In the genomic region with DNA sequence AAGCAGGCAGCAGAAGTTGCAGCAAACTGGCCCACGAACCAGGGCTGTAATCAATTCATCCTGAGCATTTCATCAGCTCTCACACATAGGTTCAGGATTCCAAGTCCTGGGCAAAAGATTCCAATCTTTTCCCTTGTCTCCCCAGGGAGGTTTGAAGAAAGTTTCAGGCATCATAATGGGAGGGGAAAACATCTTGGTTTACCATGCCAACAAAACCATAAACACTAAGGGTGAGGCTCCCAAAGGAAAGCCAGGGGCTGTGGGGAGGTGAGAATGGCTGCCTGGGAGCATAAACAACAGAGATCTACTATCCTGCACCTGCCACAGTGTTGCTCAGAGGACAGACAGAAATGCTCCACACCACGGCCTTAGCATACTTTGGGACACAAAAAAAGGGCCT, we compare ENCODE assay signal across 23 cellular contexts.
DNase-seq lines count a peak whose midpoint lies in the region; ATAC-seq and TF ChIP-seq lines count a peak whose summit lies in the region.
"Had no signal": no experiment of that assay in that cellular context is flagged by ENCODE, and none has a peak within 500 bp of the region (broad histone marks: within the 10 kb centered on the region; RNA-seq: fewer than 3 reads in every experiment).

No MANE protein-coding gene starts in this region.

- POLR2A ChIA-PET in Panc1 (lab: Charles Lee), result no interaction called here

- no peaks in the 10 kb centered on the region for H3K79me2 ChIP-seq in ACC112 (ENCODE audit: control insufficient read depth, insufficient read depth, low read length, unreplicated experiment)
- H3K79me2 ChIP-seq in trophoblast cell (ENCODE audit: control insufficient read depth, insufficient read depth, low read length, poor library complexity), result no peaks in the 10 kb centered on the region

- no TSS peak for BruUV-seq in Panc1 (replicated peaks; lab: Mats Ljungman, UMichigan)

- no peak overlapping the region for H3K18ac ChIP-seq in trophoblast cell (ENCODE audit: low read length)

- CTCF ChIA-PET in Panc1 (lab: Charles Lee), result no interaction called here

- H3K27me3 ChIP-seq in ACC112 (ENCODE audit: insufficient read depth, low read length) (no peaks in the 10 kb centered on the region), Panc1 (ENCODE audit: control insufficient read depth, insufficient read depth, low read length) (no peaks in the 10 kb centered on the region), trophoblast cell (ENCODE audit: insufficient read depth, low read length) (no peaks in the 10 kb centered on the region)
- H3K27me3 ChIP-seq: neural progenitor cell had no signal

- H2AFZ ChIP-seq in ACC112 (ENCODE audit: low read length, unreplicated experiment) (no peak overlapping the region), trophoblast cell (ENCODE audit: insufficient read depth, low read length, poor library complexity) (no peak overlapping the region)
- H2AFZ ChIP-seq: neural progenitor cell had no signal

- no peak overlapping the region for H2BK5ac ChIP-seq in trophoblast cell (ENCODE audit: low read depth, low read length, poor library complexity)

- H3K4me1 ChIP-seq in ACC112 (ENCODE audit: control insufficient read depth, insufficient read depth, low read length, unreplicated experiment), result peaks cover 72% of the 10 kb centered on the region
- peaks cover 28% of the 10 kb centered on the region for H3K4me1 ChIP-seq in Panc1 (ENCODE audit: control insufficient read depth, insufficient read depth, low read length)
- H3K4me1 ChIP-seq in trophoblast cell (ENCODE audit: control insufficient read depth in 1 of 2, insufficient read depth in 2 of 2, low read length in 2 of 2), result peaks cover 3 to 12% of the 10 kb centered on the region in 2 experiments

- no peak overlapping the region for H3K4me3 ChIP-seq in ACC112 (ENCODE audit: low read depth, low read length)
- H3K4me3 ChIP-seq in Panc1 (ENCODE audit: low read depth in 2 of 2, low read length in 2 of 2), result no peak overlapping the region
- no peak overlapping the region for H3K4me3 ChIP-seq in trophoblast cell (ENCODE audit: low read depth, low read length)
- H3K4me3 ChIP-seq: A549, neural progenitor cell had no signal

- no peak overlapping the region for H3K4ac ChIP-seq in trophoblast cell (ENCODE audit: low read depth, low read length)

- H3K14ac ChIP-seq in trophoblast cell (ENCODE audit: low read length), result no peak overlapping the region

- H3K36me3 ChIP-seq in ACC112 (ENCODE audit: insufficient read depth, low read length), result no peaks in the 10 kb centered on the region
- H3K36me3 ChIP-seq in Panc1 (ENCODE audit: control insufficient read depth, insufficient read depth, low read length), result no peaks in the 10 kb centered on the region
- H3K36me3 ChIP-seq in trophoblast cell (ENCODE audit: control insufficient read depth in 1 of 2, insufficient read depth in 2 of 2, low read length in 2 of 2), result no peaks in the 10 kb centered on the region
- H3K36me3 ChIP-seq: neural progenitor cell, WERI-Rb-1 had no signal

- H4K91ac ChIP-seq in trophoblast cell (ENCODE audit: low read depth, low read length), result no peak overlapping the region

- ATAC-seq in Panc1 (no peak), HG03469 (IDR thresholded peaks at IDR 0.05; ENCODE audit: unreplicated experiment) (no peak), GM21619 (IDR thresholded peaks at IDR 0.05; ENCODE audit: unreplicated experiment) (no peak)
- ATAC-seq: A549; activated T-helper 17 cell treated with anti-CD3 and anti-CD28 coated beads, Interleukin-2, amount 50 U/mL, for 72 hours; T-helper 17 cell had no signal

- H2AK5ac ChIP-seq in trophoblast cell (ENCODE audit: low read length), result no peak overlapping the region

- H3K9me3 ChIP-seq in Panc1 (ENCODE audit: control insufficient read depth, insufficient read depth, low read depth, low read length) (no peaks in the 10 kb centered on the region), trophoblast cell (ENCODE audit: insufficient read depth, low read depth, low read length) (no peaks in the 10 kb centered on the region)
- H3K9me3 ChIP-seq: A549 had no signal

- no peak overlapping the region for H2BK12ac ChIP-seq in trophoblast cell (ENCODE audit: low read length)

- H3K9ac ChIP-seq in trophoblast cell (ENCODE audit: low read length), result no peak overlapping the region
- H3K9ac ChIP-seq: neural progenitor cell had no signal

- H4K8ac ChIP-seq in trophoblast cell (ENCODE audit: low read depth, low read length), result no peak overlapping the region

- no peak overlapping the region for H4K12ac ChIP-seq in trophoblast cell (ENCODE audit: low read depth, low read length)

- no peaks in the 10 kb centered on the region for H3K79me1 ChIP-seq in trophoblast cell (ENCODE audit: low read length)

- no peak overlapping the region for H3K23ac ChIP-seq in trophoblast cell (ENCODE audit: low read length)

- no peak overlapping the region for H3K4me2 ChIP-seq in trophoblast cell (ENCODE audit: low read length)
- H3K4me2 ChIP-seq: A549, neural progenitor cell had no signal

- no peak overlapping the region for H2BK120ac ChIP-seq in trophoblast cell (ENCODE audit: insufficient read depth, low read length, poor library complexity)

- H3K27ac ChIP-seq in ACC112 (ENCODE audit: low read depth, low read length) (peak overlapping the region; percentile 94; the same call in 1 of the 2 replicates), Panc1 (ENCODE audit: low read length) (peak overlapping the region; percentile 48; the same call in 1 of the 2 replicates), trophoblast cell (ENCODE audit: low read depth, low read length) (no peak overlapping the region)
- H3K27ac ChIP-seq: HL-60, neural progenitor cell, WERI-Rb-1 had no signal

- no peak for TF ChIP-seq POLR2A in erythroblast (IDR thresholded peaks at IDR 0.05; ENCODE audit: low read length)

- in situ Hi-C loops in Panc1 (cut with HindIII; ENCODE audit: low pct_unique_long_range_greater_than_20kb, low sequenced_read_pairs), result no loop called here

- intact Hi-C loops in Panc1 (cut with micrococcal nuclease; ENCODE audit: unreplicated experiment), result no loop called here

- no peak for TF ChIP-seq CTCF in Panc1 (IDR thresholded peaks at IDR 0.05)

- DNase-seq in Panc1 (ENCODE audit: low read depth, low spot score) (no peak), fibroblast of gingiva (ENCODE audit: low read depth) (peak; percentile 17), trophoblast cell (peak; percentile 28 to 52), erythroblast (lab: John Stamatoyannopoulos, UW) (no peak), NCI-H2029 treated with DMSO at 0.1 percent for 48 hours (lab: John Stamatoyannopoulos, UW) (no peak)
- DNase-seq: activated CD8-positive, alpha-beta memory T cell treated with anti-CD3 and anti-CD28 coated beads, Interleukin-2, amount 50 U/mL, for 4 hours; activated naive CD8-positive, alpha-beta T cell treated with anti-CD3 and anti-CD28 coated beads for 36 hours; DMS79 treated with DMSO at 0.1 percent for 48 hours; effector CD8-positive, alpha-beta T cell; NCI-H2107; NCI-H524; NK-92 treated with Interleukin-12 subunit alpha and Interleukin-12 subunit beta, amount 100 ng/mL, for 24 hours; stimulated activated CD4-positive, alpha-beta T cell treated with anti-CD3 and anti-CD28 coated beads, Interleukin-2, amount 100 ng/mL, for 48 hours; stimulated activated naive CD4-positive, alpha-beta T cell; T-helper 17 cell; WERI-Rb-1 had no signal

- WGBS in trophoblast cell (ENCODE audit: extremely low coverage, insufficient coverage, insufficient read length), result no CpG with 5 or more reads among the region's 2 CpGs

Comparison
In these comparisons a context has a peak if more than half of its experiments do, and no peak if none do; other contexts are left out.
1. DNase-seq: peak in fibroblast of gingiva (single experiment) and trophoblast cell (2 of 2); none in Panc1 (single experiment), erythroblast (0 of 2) and NCI-H2029 treated with DMSO at 0.1 percent for 48 hours (single experiment).